ENCODE assay signal across 16 cellular contexts in the genomic region with DNA sequence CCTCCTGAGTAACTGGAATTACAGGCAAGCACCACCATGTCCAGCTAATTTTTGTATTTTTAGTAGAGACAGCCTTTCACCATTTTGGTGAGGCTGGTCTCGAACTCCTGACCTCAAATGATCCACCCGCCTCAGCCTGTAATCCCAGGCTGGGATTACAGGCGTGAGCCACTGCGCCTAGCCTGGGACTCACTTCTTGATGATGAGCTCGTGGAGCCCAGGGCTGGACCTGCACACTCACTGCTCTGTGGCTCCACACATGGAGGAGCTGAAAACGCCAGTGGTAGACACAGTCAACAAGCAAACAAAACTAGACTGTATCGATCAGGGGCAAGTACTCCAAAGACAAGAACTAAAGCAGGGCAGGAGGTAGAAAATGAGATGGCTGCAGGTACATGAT. TPM values are rescaled to one million over a fixed set of nuclear protein-coding genes. Genes with fewer than 3 reads are reported as not detected.
DNase-seq lines count a peak whose midpoint lies in the region; ATAC-seq and TF ChIP-seq lines count a peak whose summit lies in the region.
"Had no signal": no experiment of that assay in that cellular context is flagged by ENCODE, and none has a peak within 500 bp of the region (broad histone marks: within the 10 kb centered on the region; RNA-seq: fewer than 3 reads in every experiment).

No MANE protein-coding gene starts in this region.

- H3K27me3 Mint-ChIP-seq in neural crest cell (ENCODE audit: low read depth), result no peaks in the 10 kb centered on the region
- H3K27me3 Mint-ChIP-seq: activated naive CD4-positive, alpha-beta T cell treated with anti-CD3 and anti-CD28 coated beads, Interleukin-2, amount 10 ng/mL, durations not matched to agents 7 days and 5 days had no signal

- H3K27ac Mint-ChIP-seq in neural crest cell (ENCODE audit: unreplicated experiment), result peak overlapping the region; percentile 23

- H3K27me3 ChIP-seq in SJSA1 (replicated peaks) (no peaks in the 10 kb centered on the region), esophagus (ENCODE audit: control insufficient read depth in 1 of 2, insufficient read depth in 2 of 2, low read length in 2 of 2) (no peaks in the 10 kb centered on the region), thoracic aorta (replicated peaks; ENCODE audit: insufficient read depth) (no peaks in the 10 kb centered on the region)

- WGBS in esophagus, 2 donors, result 86 to 87% methylated on average over 7 of the region's 7 CpGs

- H3K4me3 ChIP-seq in SJSA1 (no peak overlapping the region), esophagus (ENCODE audit: low read depth in 1 of 2, low read length in 2 of 2) (no peak overlapping the region), thoracic aorta (no peak overlapping the region)

- H3K4me1 ChIP-seq in SJSA1 (replicated peaks) (peaks cover 89% of the 10 kb centered on the region), esophagus (ENCODE audit: control insufficient read depth in 2 of 2, insufficient read depth in 2 of 2, low read length in 1 of 2) (peaks cover 2 to 34% of the 10 kb centered on the region in 2 donors), thoracic aorta (ENCODE audit: control insufficient read depth in 1 of 2, low read depth in 2 of 2) (peaks cover 49 to 92% of the 10 kb centered on the region in 2 donors)

- H3K4me1 Mint-ChIP-seq in neural crest cell, result peaks cover 20% of the 10 kb centered on the region

- no peaks in the 10 kb centered on the region for H3K9me3 Mint-ChIP-seq in neural crest cell
- H3K9me3 Mint-ChIP-seq: activated naive CD4-positive, alpha-beta T cell treated with anti-CD3 and anti-CD28 coated beads, Interleukin-2, amount 10 ng/mL, durations not matched to agents 7 days and 5 days had no signal

- no peak for TF ChIP-seq CTCF in neural crest cell (conservative IDR thresholded peaks at IDR 0.05)
- no peak for TF ChIP-seq CTCF in thoracic aorta (IDR thresholded peaks at IDR 0.05)
- no peak for TF ChIP-seq CTCF in GM13976 (IDR thresholded peaks at IDR 0.05; ENCODE audit: borderline replicate concordance, control extremely low read depth, extremely low read depth, insufficient read depth, missing control alignments)

- H3K27ac ChIP-seq in SJSA1 (peak overlapping the region; percentile 95; the same call in 1 of the 2 replicates), esophagus (ENCODE audit: low read depth in 2 of 2, low read length in 1 of 2) (peak overlapping the region; percentile 78 to 91), thoracic aorta (peak overlapping the region; percentile 89 to 99)

- H3K9me3 ChIP-seq in SJSA1 (replicated peaks), result no peaks in the 10 kb centered on the region
- no peaks in the 10 kb centered on the region for H3K9me3 ChIP-seq in esophagus (ENCODE audit: control insufficient read depth in 2 of 2, insufficient read depth in 1 of 2, low read depth in 1 of 2, low read length in 1 of 2)
- no peaks in the 10 kb centered on the region for H3K9me3 ChIP-seq in thoracic aorta

- in situ Hi-C loops in GM13976 (cut with MboI; ENCODE audit: low sequenced_read_pairs, unreplicated experiment), result no loop called here

- DNase-seq in SJSA1 (ENCODE audit: low read depth in 1 of 2, low spot score in 2 of 2) (no peak), neural crest cell (ENCODE audit: low read depth, low spot score) (no peak), thoracic aorta (ENCODE audit: low spot score) (no peak), GM13976 (ENCODE audit: low spot score) (no peak), DMS79 (lab: John Stamatoyannopoulos, UW) (no peak), KG1 (lab: John Stamatoyannopoulos, UW) (no peak)
- no peak for DNase-seq in stimulated activated CD8-positive, alpha-beta memory T cell treated with anti-CD3 and anti-CD28 coated beads, Interleukin-4, amount 100 ng/mL, for 48 hours
- DNase-seq: activated CD4-positive, alpha-beta T cell treated with anti-CD3 and anti-CD28 coated beads, Interleukin-2, amount 50 U/mL, for 4 hours; activated naive CD4-positive, alpha-beta T cell treated with anti-CD3 and anti-CD28 coated beads, Interleukin-2, amount 10 ng/mL, durations not matched to agents 7 days and 5 days; activated T-cell treated with anti-CD3 and anti-CD28 coated beads, Interleukin-2, amount 50 U/mL, for 1 hour; HCEC 1CT; mesendoderm; NCI-H1417 treated with DMSO at 0.1 percent for 48 hours; NCI-H2171 treated with DMSO at 0.1 percent for 48 hours; SW 1271 had no signal

- H3K36me3 Mint-ChIP-seq in neural crest cell (ENCODE audit: low read depth), result peaks cover 2% of the 10 kb centered on the region

- ATAC-seq in thoracic aorta (ENCODE audit: insufficient number of reproducible peaks, low FRiP score, low read depth), result no peak

- no peak overlapping the region for H3K4me3 Mint-ChIP-seq in neural crest cell
- H3K4me3 Mint-ChIP-seq: activated naive CD4-positive, alpha-beta T cell treated with anti-CD3 and anti-CD28 coated beads, Interleukin-2, amount 10 ng/mL, durations not matched to agents 7 days and 5 days had no signal

- H3K36me3 ChIP-seq in SJSA1 (peaks cover 49% of the 10 kb centered on the region), esophagus (ENCODE audit: control insufficient read depth in 2 of 2, insufficient read depth in 2 of 2, low read length in 1 of 2) (peaks cover 0 to 6% of the 10 kb centered on the region in 2 donors), thoracic aorta (no peaks in the 10 kb centered on the region)

RNA-seq across cellular contexts. Expression of a gene that starts 59.8 kb away (rescaled TPM):
- total RNA-seq in SJSA1 (2014; rRNA removed; shearing (Covaris generic)), result 167 and 184 TPM in 2 replicates
- 10 to 100 TPM; 40.2 to 65.9 TPM for polyA plus RNA-seq in esophagus
- total RNA-seq in neural crest cell (54.6 and 57.5 TPM in 2 replicates), thoracic aorta (1 to 10 TPM; 7.2 to 9.9 TPM)
